Comparison of ENCODE assay signal across 23 cellular contexts in genomic region chr11:29183301-29183700, GRCh38.
"Had no signal": no experiment of that assay in that cellular context is flagged by ENCODE, and none has a peak within 500 bp of the region (broad histone marks: within the 10 kb centered on the region; RNA-seq: fewer than 3 reads in every experiment).

No MANE protein-coding gene starts in this region.

- H3K9me3 ChIP-seq: colonic mucosa, esophagus muscularis mucosa, mucosa of descending colon, psoas muscle, sigmoid colon, stomach, thyroid gland, vagina had no signal

- H3K4me3 ChIP-seq: colonic mucosa, esophagus muscularis mucosa, lung, mucosa of descending colon, neural progenitor cell, psoas muscle, sigmoid colon, stomach, thyroid gland, vagina had no signal

- H3K4me1 ChIP-seq: colonic mucosa, esophagus muscularis mucosa, neural progenitor cell, psoas muscle, sigmoid colon, stomach, thyroid gland, vagina had no signal

- H3K27ac ChIP-seq: colonic mucosa, esophagus muscularis mucosa, neural progenitor cell, psoas muscle, sigmoid colon, stomach, thyroid gland, vagina had no signal

- FAIRE-seq: kidney had no signal

- H3K36me3 ChIP-seq: colonic mucosa, esophagus muscularis mucosa, neural progenitor cell, sigmoid colon, stomach, thyroid gland, vagina had no signal

- H3K4me2 ChIP-seq: neural progenitor cell had no signal

- H3K9ac ChIP-seq: neural progenitor cell had no signal

- DNase-seq: colonic mucosa; effector CD8-positive, alpha-beta T cell; endodermal cell; foreskin melanocyte; kidney; mucosa of descending colon; naive B cell; posterior cingulate gyrus; psoas muscle; right cardiac atrium; sigmoid colon; stimulated activated CD4-positive, alpha-beta T cell treated with anti-CD3 and anti-CD28 coated beads, Interleukin-2, amount 100 ng/mL, for 24 hours; stimulated activated CD4-positive, alpha-beta T cell treated with anti-CD3 and anti-CD28 coated beads, Interleukin-4, amount 100 ng/mL, for 24 hours; stimulated activated naive CD4-positive, alpha-beta T cell treated with Interleukin-2 at 50 U/mL for 16 hours; stomach; thyroid gland; trophoblast cell had no signal

- H2AFZ ChIP-seq: neural progenitor cell had no signal

- ATAC-seq: left lobe of liver; mucosa of descending colon; psoas muscle; right cardiac atrium; stimulated activated effector memory CD8-positive, alpha-beta T cell treated with anti-CD3 and anti-CD28 coated beads, Interleukin-12 subunit alpha, Interleukin-12 subunit beta, amount 100 ng/mL, for 72 hours had no signal

- H3K27me3 ChIP-seq: colonic mucosa, esophagus muscularis mucosa, neural progenitor cell, sigmoid colon, stomach, thyroid gland, vagina had no signal
